ENCODE assay signal across 9 cellular contexts in the genomic region with DNA sequence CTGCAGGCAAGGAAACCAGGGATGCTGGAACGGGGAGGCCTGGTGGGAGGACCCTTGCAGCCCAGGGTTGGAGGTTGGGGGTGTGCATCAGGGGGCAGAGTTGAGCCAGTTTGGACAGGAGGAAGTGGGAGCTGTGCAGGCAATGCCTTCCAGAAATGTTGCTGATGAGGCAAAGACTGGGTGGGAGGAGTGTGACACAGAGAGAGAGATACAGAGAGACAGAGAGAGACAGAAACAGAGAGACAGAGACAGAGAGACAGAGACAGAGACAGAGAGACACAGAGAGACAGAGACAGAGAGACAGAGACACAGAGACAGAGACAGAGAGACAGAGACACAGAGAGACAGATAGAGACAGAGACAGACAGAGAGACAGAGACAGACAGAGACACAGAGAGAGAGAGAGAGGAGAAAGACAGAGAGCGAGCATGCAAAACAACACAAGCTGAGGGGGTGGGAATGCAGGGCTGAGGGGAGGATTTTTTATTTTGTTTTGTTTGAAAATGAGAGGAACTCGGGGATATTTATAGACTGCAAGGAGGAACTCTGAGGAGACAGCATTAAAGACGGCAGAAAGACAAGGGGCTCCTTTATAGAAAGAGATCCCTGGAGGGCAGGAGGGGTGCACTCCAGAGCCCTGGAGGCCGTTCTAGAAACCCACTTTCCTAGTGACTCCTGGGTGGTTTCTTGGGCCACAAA. TPM values are rescaled to one million over a fixed set of nuclear protein-coding genes. Genes with fewer than 3 reads are reported as not detected.
DNase-seq lines count a peak whose midpoint lies in the region; ATAC-seq and TF ChIP-seq lines count a peak whose summit lies in the region.
"Had no signal": no experiment of that assay in that cellular context is flagged by ENCODE, and none has a peak within 500 bp of the region (broad histone marks: within the 10 kb centered on the region; RNA-seq: fewer than 3 reads in every experiment).

No MANE protein-coding gene starts in this region.

- ATAC-seq in HG03196 (IDR thresholded peaks at IDR 0.05; ENCODE audit: unreplicated experiment), result no peak

- peak overlapping the region; percentile 46 for H3K4me2 ChIP-seq in OCI-LY7 (ENCODE audit: low read length)

- H3K9me3 ChIP-seq in OCI-LY7 (ENCODE audit: low read length) (no peaks in the 10 kb centered on the region), muscle layer of duodenum (ENCODE audit: control insufficient read depth in 1 of 2, low read length in 2 of 2) (no peaks in the 10 kb centered on the region)

- no peaks in the 10 kb centered on the region for H3K9me2 ChIP-seq in OCI-LY7 (ENCODE audit: insufficient read depth, low read length)

- BruUV-seq in OCI-LY7 (replicated peaks; lab: Mats Ljungman, UMichigan), result no TSS peak

- H3K4me1 ChIP-seq in OCI-LY7 (ENCODE audit: insufficient read depth, low read length, poor library complexity, severe bottlenecking) (peaks cover 37% of the 10 kb centered on the region), muscle layer of duodenum (ENCODE audit: control insufficient read depth in 1 of 2, insufficient read depth in 2 of 2, low read length in 2 of 2) (peaks cover 19 to 43% of the 10 kb centered on the region in 2 donors)

- CTCF ChIA-PET in OCI-LY7 (lab: Charles Lee; ENCODE audit: unreplicated experiment) (no interaction called here), RWPE1 (lab: Yijun Ruan, JAX) (no interaction called here)

- no peaks in the 10 kb centered on the region for H3K27me3 ChIP-seq in muscle layer of duodenum (ENCODE audit: low read depth, low read length)

- peaks cover 27% of the 10 kb centered on the region for H3K79me2 ChIP-seq in OCI-LY7 (ENCODE audit: insufficient read depth, low read depth, low read length)

- no peak overlapping the region for H3K27ac ChIP-seq in OCI-LY7 (ENCODE audit: low read depth, low read length, poor library complexity, severe bottlenecking)
- H3K27ac ChIP-seq in muscle layer of duodenum (ENCODE audit: low read length), result peak overlapping the region; percentile 16
- H3K27ac ChIP-seq in RWPE1, result no peak overlapping the region

- H3K36me3 ChIP-seq in OCI-LY7 (ENCODE audit: insufficient read depth, low read length) (peaks cover 16% of the 10 kb centered on the region), muscle layer of duodenum (ENCODE audit: control insufficient read depth in 1 of 2, insufficient read depth in 2 of 2, low read length in 2 of 2) (peaks cover 0 to 13% of the 10 kb centered on the region in 2 donors)

- POLR2A ChIA-PET in OCI-LY7 (lab: Charles Lee), result interaction anchor here (1.0 kb wide), 1 partner anchor 38 kb away, joined by 4 read pairs; no protein-coding TSS in a partner anchor
- POLR2A ChIA-PET in RWPE1 (lab: Yijun Ruan, JAX; ENCODE audit: low non-redundant PET), result no interaction called here

- H4K20me1 ChIP-seq in OCI-LY7 (ENCODE audit: insufficient read depth, low read length), result peaks cover 22% of the 10 kb centered on the region

- no peak overlapping the region for H3K4me3 ChIP-seq in OCI-LY7 (ENCODE audit: low read depth, low read length, poor library complexity, severe bottlenecking)
- no peak overlapping the region for H3K4me3 ChIP-seq in muscle layer of duodenum (ENCODE audit: low read depth in 1 of 2, low read length in 2 of 2)

- H2AFZ ChIP-seq in OCI-LY7 (ENCODE audit: low read length), result peak overlapping the region; percentile 74; the same call in 1 of the 2 replicates

- TF ChIP-seq CTCF in OCI-LY7 (conservative IDR thresholded peaks at IDR 0.05; ENCODE audit: low read length) (peak; percentile 78), RWPE1 (conservative IDR thresholded peaks at IDR 0.05; ENCODE audit: low read depth) (no peak)

- peak; percentile 23 for DNase-seq in stimulated activated CD4-positive, alpha-beta T cell treated with anti-CD3 and anti-CD28 coated beads, Interleukin-15, amount 100 ng/mL, for 24 hours
- DNase-seq in stimulated activated CD4-positive, alpha-beta T cell treated with anti-CD3 and anti-CD28 coated beads, Interleukin-2, amount 100 ng/mL, for 48 hours, result no peak
- peak; percentile 61 for DNase-seq in OCI-LY7 (ENCODE audit: low spot score)
- DNase-seq in dermis blood vessel endothelial cell, result peak; percentile 37
- no peak for DNase-seq in NK-92 treated with Interleukin-12 subunit alpha and Interleukin-12 subunit beta, amount 100 ng/mL, for 24 hours (lab: John Stamatoyannopoulos, UW)
- DNase-seq in RWPE1 (ENCODE audit: low spot score), result no peak
- DNase-seq: activated naive CD8-positive, alpha-beta T cell treated with anti-CD3 and anti-CD28 coated beads, Interleukin-2, amount 10 ng/mL, durations not matched to agents 7 days and 5 days had no signal

- intact Hi-C loops in OCI-LY7 (cut with micrococcal nuclease; ENCODE audit: unreplicated experiment), result loop anchor here (2.0 to 5.0 kb wide), 4 partner anchors 48 to 522 kb away; a partner anchor contains a TSS

RNA-seq across cellular contexts. Expression of a gene that starts 1.9 kb away (rescaled TPM):
- total RNA-seq in OCI-LY7 (2014; rRNA removed; shearing (Covaris generic)), result 15.9 and 20.1 TPM in 2 replicates
- total RNA-seq in OCI-LY7 (2022) (21.1 and 22.2 TPM in 2 replicates), dermis blood vessel endothelial cell (14.0 and 15.8 TPM in 2 replicates)

RNA-seq across cellular contexts. Expression of a gene that starts 1.9 kb away (rescaled TPM):
- 2.7 and 4.4 TPM in 2 replicates for total RNA-seq in OCI-LY7 (2014; rRNA removed; shearing (Covaris generic))
- total RNA-seq in OCI-LY7 (2022) (3.5 and 4.0 TPM in 2 replicates), dermis blood vessel endothelial cell (2.7 and 5.8 TPM in 2 replicates)

RNA-seq across cellular contexts. Expression of a gene that starts 18.1 kb away (rescaled TPM):
- 2.4 and 3.0 TPM in 2 replicates for total RNA-seq in OCI-LY7 (2014; rRNA removed; shearing (Covaris generic))
- total RNA-seq in OCI-LY7 (2022) (10.4 and 11.6 TPM in 2 replicates), dermis blood vessel endothelial cell (92.1 and 94.1 TPM in 2 replicates)

Comparison
In these comparisons a context has a peak if more than half of its experiments do, and no peak if none do; other contexts are left out.
1. DNase-seq: peak in stimulated activated CD4-positive, alpha-beta T cell treated with anti-CD3 and anti-CD28 coated beads, Interleukin-15, amount 100 ng/mL, for 24 hours (single experiment), OCI-LY7 (single experiment) and dermis blood vessel endothelial cell (single experiment); none in stimulated activated CD4-positive, alpha-beta T cell treated with anti-CD3 and anti-CD28 coated beads, Interleukin-2, amount 100 ng/mL, for 48 hours (0 of 2), NK-92 treated with Interleukin-12 subunit alpha and Interleukin-12 subunit beta, amount 100 ng/mL, for 24 hours (single experiment) and RWPE1 (single experiment).